Comparison of ENCODE assay signal across 6 cellular contexts in genomic region chr6:26459023-26459810, GRCh38. TPM values are rescaled to one million over a fixed set of nuclear protein-coding genes. Genes with fewer than 3 reads are reported as not detected.
A peak's percentile ranks its signal among the peaks of the same experiment; 100 is the strongest.
DNase-seq lines count a peak whose midpoint lies in the region; ATAC-seq and TF ChIP-seq lines count a peak whose summit lies in the region.

No MANE protein-coding gene starts in this region.

- H3K9me3 ChIP-seq in SJSA1 (replicated peaks) (no peaks in the 10 kb centered on the region), left lung (no peaks in the 10 kb centered on the region), SJCRH30 (replicated peaks) (no peaks in the 10 kb centered on the region)

- TF ChIP-seq CTCF in AG09309 (IDR thresholded peaks at IDR 0.05; ENCODE audit: control insufficient read depth, insufficient read depth, low read depth, low read length, missing control alignments) (no peak), left lung (IDR thresholded peaks at IDR 0.05) (no peak)

- H3K27me3 ChIP-seq in SJSA1 (replicated peaks), result no peaks in the 10 kb centered on the region
- no peaks in the 10 kb centered on the region for H3K27me3 ChIP-seq in left lung
- H3K27me3 ChIP-seq in SJCRH30, result no peaks in the 10 kb centered on the region

- intact Hi-C loops in left lung (cut with DNase I), result no loop called here

- H3K27ac ChIP-seq in SJSA1, result no peak overlapping the region
- H3K27ac ChIP-seq in left lung, result peak overlapping the region in 1 of 2 donors; percentile 97
- H3K27ac ChIP-seq in SJCRH30, result no peak overlapping the region

- DNase-seq in AG09309 (ENCODE audit: low read depth) (no peak), SJSA1 (ENCODE audit: low read depth in 1 of 2, low spot score in 2 of 2) (no peak), left lung (no peak), NCI-H1930 (lab: John Stamatoyannopoulos, UW) (no peak), SJCRH30 (no peak), SHP77 (lab: John Stamatoyannopoulos, UW) (no peak)

- H3K4me1 ChIP-seq in SJSA1 (replicated peaks) (peaks cover 17% of the 10 kb centered on the region), left lung (peaks cover 19 to 64% of the 10 kb centered on the region in 2 donors), SJCRH30 (peaks cover 4% of the 10 kb centered on the region)

- H3K4me3 ChIP-seq in AG09309 (ENCODE audit: control insufficient read depth, low read depth, low read length), result peak overlapping the region; percentile 7
- H3K4me3 ChIP-seq in SJSA1, result peak overlapping the region; percentile 66; the same call in 1 of the 2 replicates
- peak overlapping the region; percentile 63 to 85 for H3K4me3 ChIP-seq in left lung
- H3K4me3 ChIP-seq in SJCRH30, result no peak overlapping the region; the same call in 1 of the 2 replicates

- peaks cover 58% of the 10 kb centered on the region for H3K36me3 ChIP-seq in SJSA1
- peaks cover 0 to 51% of the 10 kb centered on the region in 2 donors for H3K36me3 ChIP-seq in left lung
- peaks cover 25% of the 10 kb centered on the region for H3K36me3 ChIP-seq in SJCRH30

- no peak for ATAC-seq in left lung

RNA-seq across cellular contexts. Expression of gene BTN2A1, which starts 1.5 kb away (rescaled TPM):
- 33.1 and 50.8 TPM in 2 replicates for total RNA-seq in SJSA1 (2014; rRNA removed; shearing (Covaris generic))
- total RNA-seq in left lung, result 10 to 100 TPM; 17.5 to 34.7 TPM
- 16.9 and 17.2 TPM in 2 replicates for total RNA-seq in SJCRH30 (2014; rRNA removed; shearing (Covaris generic))

RNA-seq across cellular contexts. Expression of gene BTN3A3, which starts 18.9 kb away (rescaled TPM):
- 6.3 and 8.4 TPM in 2 replicates for total RNA-seq in SJSA1 (2014; rRNA removed; shearing (Covaris generic))
- 10 to 100 TPM; 41.1 to 54.7 TPM for total RNA-seq in left lung
- 0.33 and 0.55 TPM in 2 replicates for total RNA-seq in SJCRH30 (2014; rRNA removed; shearing (Covaris generic))

RNA-seq across cellular contexts. Expression of gene BTN1A1, which starts 40.9 kb away (rescaled TPM):
- total RNA-seq in SJSA1 (2014; rRNA removed; shearing (Covaris generic)), result not detected in 2 replicates
- not detected for total RNA-seq in left lung
- 0.04 TPM in 1 of 2 replicates, not detected in the other for total RNA-seq in SJCRH30 (2014; rRNA removed; shearing (Covaris generic))

RNA-seq across cellular contexts. Expression of gene BTN3A1, which starts 57.1 kb away (rescaled TPM):
- 16.7 and 26.2 TPM in 2 replicates for total RNA-seq in SJSA1 (2014; rRNA removed; shearing (Covaris generic))
- total RNA-seq in left lung, result 10 to 100 TPM; 48.0 to 54.5 TPM
- total RNA-seq in SJCRH30 (2014; rRNA removed; shearing (Covaris generic)), result 0.51 and 0.81 TPM in 2 replicates
